In genomic region chr1:218408942-218409341, GRCh38 we compare ENCODE assay signal across 9 cellular contexts.
"Had no signal": no experiment of that assay in that cellular context is flagged by ENCODE, and none has a peak within 500 bp of the region (broad histone marks: within the 10 kb centered on the region; RNA-seq: fewer than 3 reads in every experiment).

No MANE protein-coding gene starts in this region.

- H3K4me3 ChIP-seq: body of pancreas, ovary had no signal

- ATAC-seq: activated CD4-positive, CD25-positive, alpha-beta regulatory T cell treated with anti-CD3 and anti-CD28 coated beads, Interleukin-2, amount 50 U/mL, for 24 hours; body of pancreas; left cardiac atrium had no signal

- H3K4me1 ChIP-seq: body of pancreas had no signal

- H3K9me3 ChIP-seq: body of pancreas, ovary had no signal

- DNase-seq: activated naive CD4-positive, alpha-beta T cell treated with anti-CD3 and anti-CD28 coated beads, Interleukin-2, amount 50 U/mL, for 16 hours; activated T-cell treated with anti-CD3 and anti-CD28 coated beads, Interleukin-2, amount 50 U/mL, for 1 hour; body of pancreas; dermis blood vessel endothelial cell; erythroblast; left cardiac atrium; mesenchymal stem cell; ovary had no signal

- H3K27me3 ChIP-seq: body of pancreas, ovary had no signal

- H3K36me3 ChIP-seq: ovary had no signal

- H3K27ac ChIP-seq: body of pancreas, ovary had no signal
